Comparison of ENCODE assay signal across 23 cellular contexts in genomic region chr9:37174247-37174646, GRCh38. TPM values are rescaled to one million over a fixed set of nuclear protein-coding genes. Genes with fewer than 3 reads are reported as not detected.
A peak's percentile ranks its signal among the peaks of the same experiment; 100 is the strongest.
DNase-seq lines count a peak whose midpoint lies in the region; ATAC-seq and TF ChIP-seq lines count a peak whose summit lies in the region.
"Had no signal": no experiment of that assay in that cellular context is flagged by ENCODE, and none has a peak within 500 bp of the region (broad histone marks: within the 10 kb centered on the region; RNA-seq: fewer than 3 reads in every experiment).

No MANE protein-coding gene starts in this region.

- peaks cover 20% of the 10 kb centered on the region for H3K4me1 Mint-ChIP-seq in HFFc6 (ENCODE audit: low read depth)

- H4K20me1 ChIP-seq in mammary epithelial cell (ENCODE audit: insufficient read depth, low read length): peaks cover 2% of the 10 kb centered on the region

- intact Hi-C loops in mammary epithelial cell (cut with micrococcal nuclease): no loop called here

- H3K79me2 ChIP-seq in mammary epithelial cell (ENCODE audit: insufficient read depth, low read length): peaks cover 17% of the 10 kb centered on the region

- H3K27ac ChIP-seq in mammary epithelial cell (ENCODE audit: insufficient read depth, low read depth, low read length): no peak overlapping the region
- H3K27ac ChIP-seq: right atrium auricular region, SJSA1, uterus, VCaP had no signal

- dilution Hi-C loops in mammary epithelial cell (cut with HindIII; ENCODE audit: low sequenced_read_pairs): no loop called here

- TF ChIP-seq CTCF in HFFc6 (IDR thresholded peaks at IDR 0.05): no peak
- TF ChIP-seq CTCF in cardiac fibroblast (IDR thresholded peaks at IDR 0.05; ENCODE audit: low read depth, low read length): no peak
- TF ChIP-seq CTCF in mammary epithelial cell (conservative IDR thresholded peaks at IDR 0.05 in 1 of 2, IDR thresholded peaks at IDR 0.05 in 1 of 2; ENCODE audit: extremely low read depth in 1 of 2, insufficient read depth in 1 of 2, low read depth in 1 of 2, low read length in 2 of 2): no peak

- WGBS in mammary epithelial cell (ENCODE audit: low coverage, missing lambda C conversion rate): 64% methylated on average over 2 of the region's 2 CpGs

- no TSS peak for BruUV-seq in mammary epithelial cell (replicated peaks; lab: Mats Ljungman, UMichigan)

- no peak overlapping the region for H3K4me2 ChIP-seq in mammary epithelial cell (ENCODE audit: insufficient read depth, low read depth, low read length)

- H3K4me1 ChIP-seq in mammary epithelial cell (ENCODE audit: insufficient read depth, low read length): no peaks in the 10 kb centered on the region
- H3K4me1 ChIP-seq: right atrium auricular region, uterus had no signal

- H3K36me3 Mint-ChIP-seq in HFFc6 (ENCODE audit: low read depth): peaks cover 26% of the 10 kb centered on the region

- no peak overlapping the region for H3K4me3 Mint-ChIP-seq in HFFc6

- H3K36me3 ChIP-seq in mammary epithelial cell (ENCODE audit: insufficient read depth, low read length): peaks cover 4% of the 10 kb centered on the region
- H3K36me3 ChIP-seq: right atrium auricular region, SJSA1, uterus had no signal

- no peak overlapping the region for H3K9ac ChIP-seq in mammary epithelial cell (ENCODE audit: insufficient read depth, low read length)

- H3K27me3 ChIP-seq in mammary epithelial cell (ENCODE audit: insufficient read depth, low read length): no peaks in the 10 kb centered on the region
- H3K27me3 ChIP-seq: right atrium auricular region, SJSA1, uterus had no signal

- peak; percentile 10 for DNase-seq in AG08396 (ENCODE audit: low spot score)
- no peak for DNase-seq in HFFc6
- DNase-seq in cardiac fibroblast (ENCODE audit: low read depth in 2 of 2): peak; percentile 60 to 63
- DNase-seq in lung microvascular endothelial cell (ENCODE audit: low read depth in 2 of 2): peak; percentile 12 to 87
- DNase-seq in mammary epithelial cell: no peak
- no peak for DNase-seq in HuH-7 (ENCODE audit: low spot score)
- DNase-seq: activated CD4-positive, alpha-beta T cell treated with anti-CD3 and anti-CD28 coated beads, Interleukin-2, amount 50 U/mL, for 48 hours; activated gamma-delta T cell treated with Interleukin-2 at 50 U/mL for 16 hours; H7; hypothalamus; islet precursor cell; Karpas-422; NCI-H1092 treated with DMSO at 0.1 percent for 48 hours; NCI-H446 treated with DMSO at 0.1 percent for 48 hours; nucleus accumbens; stimulated activated CD8-positive, alpha-beta memory T cell treated with anti-CD3 and anti-CD28 coated beads, Interleukin-4, amount 100 ng/mL, for 48 hours; T-helper 2 cell; uterus had no signal

- H2AFZ ChIP-seq in mammary epithelial cell (ENCODE audit: low read depth, low read length): no peak overlapping the region

- H3K27me3 Mint-ChIP-seq in HFFc6 (ENCODE audit: insufficient read depth): peaks cover 2% of the 10 kb centered on the region; the same call in 1 of the 2 replicates

- ATAC-seq in HG03378 (IDR thresholded peaks at IDR 0.05; ENCODE audit: unreplicated experiment) (no peak), GM19395 (IDR thresholded peaks at IDR 0.05; ENCODE audit: unreplicated experiment) (no peak)

- H3K9me3 Mint-ChIP-seq in HFFc6: no peaks in the 10 kb centered on the region

- CTCF ChIA-PET in mammary epithelial cell (lab: Charles Lee; ENCODE audit: low non-redundant PET): no interaction called here

- H3K9me3 ChIP-seq in mammary epithelial cell (replicated peaks; ENCODE audit: insufficient read depth, low read length): no peaks in the 10 kb centered on the region
- H3K9me3 ChIP-seq: right atrium auricular region, SJSA1, uterus had no signal

- peak overlapping the region; percentile 61 for H3K27ac Mint-ChIP-seq in HFFc6

- in situ Hi-C loops in mammary epithelial cell (cut with MboI; ENCODE audit: low sequenced_read_pairs in 2 of 2): no loop called here

- H3K4me3 ChIP-seq in cardiac fibroblast (replicated peaks in 1 of 2; ENCODE audit: low read depth in 2 of 2, low read length in 2 of 2) (no peak overlapping the region), mammary epithelial cell (replicated peaks in 1 of 3; ENCODE audit: insufficient read depth in 1 of 3, low read depth in 2 of 3, low read length in 3 of 3) (no peak overlapping the region)
- H3K4me3 ChIP-seq: right atrium auricular region, SJSA1, uterus had no signal

RNA-seq across cellular contexts. Expression of gene ZCCHC7, which starts 53.9 kb away (rescaled TPM):
- 10 to 100 TPM; 18.5 to 22.9 (median 18.8) TPM for total RNA-seq in HFFc6 (2021; fragmentation: NEBNext Ultra II Directional; extraction: Animal tissue kit (Norgen Biotek cat#: 25700))
- total RNA-seq in lung microvascular endothelial cell (6.5 and 9.9 TPM in 2 replicates), mammary epithelial cell (10 to 100 TPM; 15.8 to 25.5 TPM)
- 11.5 TPM for polyA plus RNA-seq in mammary epithelial cell
- 15.9 TPM for polyA minus RNA-seq in mammary epithelial cell

Comparison
In these comparisons a context has a peak if more than half of its experiments do, and no peak if none do; other contexts are left out.
1. DNase-seq: peak in AG08396 (single experiment), cardiac fibroblast (2 of 2) and lung microvascular endothelial cell (2 of 2); none in HFFc6 (single experiment), mammary epithelial cell (single experiment) and HuH-7 (single experiment).